Comparison of ENCODE assay signal across 2 cellular contexts in genomic region chr6:130075879-130076278, GRCh38.
TF ChIP-seq lines count a peak whose summit lies in the region.

No MANE protein-coding gene starts in this region.

TF ChIP-seq in IMR-90, 13 proteins besides CTCF, POLR2A, EP300 and RAD21:
- no peak for TF ChIP-seq RFX5 (IDR thresholded peaks at IDR 0.05; ENCODE audit: low read depth, low read length)
- no peak for TF ChIP-seq MAZ (IDR thresholded peaks at IDR 0.05; ENCODE audit: borderline replicate concordance, low read depth, low read length)

TF ChIP-seq in GM12891, 5 proteins besides CTCF, POLR2A, EP300 and RAD21:
- TF ChIP-seq POU2F2 (IDR thresholded peaks at IDR 0.05; ENCODE audit: low read depth, low read length) = no peak
- TF ChIP-seq SPI1 (IDR thresholded peaks at IDR 0.05; ENCODE audit: low read depth, low read length) = no peak
- TF ChIP-seq TAF1 (IDR thresholded peaks at IDR 0.05; ENCODE audit: low read depth, low read length) = no peak
- no peak for TF ChIP-seq POLR2AphosphoS5 (IDR thresholded peaks at IDR 0.05; ENCODE audit: low read depth, low read length)
- no peak for TF ChIP-seq PAX5 (IDR thresholded peaks at IDR 0.05; ENCODE audit: insufficient read depth, low read length, severe bottlenecking)
